In genomic region chr2:200418399-200418798, GRCh38 we compare ENCODE assay signal across 1 cellular context.
A peak's percentile ranks its signal among the peaks of the same experiment; 100 is the strongest.
TF ChIP-seq lines count a peak whose summit lies in the region.

No MANE protein-coding gene starts in this region.

TF ChIP-seq in HEK293, 187 proteins besides CTCF, POLR2A, EP300 and RAD21 (continued from another document):
- TF ChIP-seq ZBTB11 (tag by site-specific recombination; conservative IDR thresholded peaks at IDR 0.05; ENCODE audit: low read depth): peak; percentile 50; the same call in 1 of the 2 replicates
- no peak for TF ChIP-seq ZSCAN18 (tag by site-specific recombination; IDR thresholded peaks at IDR 0.05)
- no peak for TF ChIP-seq ZNF138 (tag by site-specific recombination; IDR thresholded peaks at IDR 0.05; ENCODE audit: borderline replicate concordance)
- TF ChIP-seq ZNF280C (tag by site-specific recombination; IDR thresholded peaks at IDR 0.05): no peak
- no peak for TF ChIP-seq KLF8 (tag by site-specific recombination; IDR thresholded peaks at IDR 0.05)
- TF ChIP-seq ZNF654 (tag by site-specific recombination; IDR thresholded peaks at IDR 0.05; ENCODE audit: low read depth): no peak
- TF ChIP-seq ZNF639 (tag by site-specific recombination; IDR thresholded peaks at IDR 0.05): no peak
- TF ChIP-seq ZNF426 (tag by site-specific recombination; IDR thresholded peaks at IDR 0.05): peak; percentile 34
- TF ChIP-seq ZNF404 (tag by site-specific recombination; IDR thresholded peaks at IDR 0.05): no peak
- TF ChIP-seq ZNF221 (tag by site-specific recombination; IDR thresholded peaks at IDR 0.05; ENCODE audit: borderline replicate concordance): no peak
- TF ChIP-seq ZNF140 (tag by site-specific recombination; IDR thresholded peaks at IDR 0.05): no peak
- TF ChIP-seq ZNF518A (tag by site-specific recombination; conservative IDR thresholded peaks at IDR 0.05; ENCODE audit: low read depth): 0 out of 2 replicates have a peak, but pooled peaks have one; percentile 38
- TF ChIP-seq ZNF521 (tag by site-specific recombination; IDR thresholded peaks at IDR 0.05): no peak
- TF ChIP-seq ZSCAN16 (tag by site-specific recombination; IDR thresholded peaks at IDR 0.05): no peak
TF ChIP-seq in HEK293: peak in this region for 5.
